In the genomic region with DNA sequence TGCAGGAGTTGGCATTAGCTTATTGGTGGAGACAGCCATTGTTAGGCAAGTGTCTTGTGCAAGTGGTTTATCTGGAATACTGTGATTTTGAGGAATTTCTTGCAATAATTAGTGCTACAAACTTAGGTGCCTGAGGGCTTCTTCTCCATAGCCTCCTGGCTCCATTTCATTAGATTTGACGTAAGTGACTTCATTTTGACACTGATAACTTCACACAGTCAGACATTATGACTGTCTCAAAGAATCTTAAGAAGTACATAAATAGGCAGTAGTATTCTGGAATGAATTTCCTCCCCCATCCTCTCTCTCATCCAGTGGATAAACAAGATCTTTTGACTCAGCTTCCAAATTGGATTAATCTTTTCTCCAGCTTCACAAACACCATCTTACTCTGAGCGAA, we compare ENCODE assay signal across 1 cellular context.
TF ChIP-seq lines count a peak whose summit lies in the region.

No MANE protein-coding gene starts in this region.

TF ChIP-seq in IMR-90, 13 proteins besides CTCF, POLR2A, EP300 and RAD21:
- no peak for TF ChIP-seq MAZ (IDR thresholded peaks at IDR 0.05; ENCODE audit: borderline replicate concordance, low read depth, low read length)
- no peak for TF ChIP-seq SMC3 (IDR thresholded peaks at IDR 0.05; ENCODE audit: low read depth, low read length)
- no peak for TF ChIP-seq BHLHE40 (IDR thresholded peaks at IDR 0.05; ENCODE audit: low read depth, low read length)
